22 cellular contexts compared by ENCODE assay signal in the genomic region with DNA sequence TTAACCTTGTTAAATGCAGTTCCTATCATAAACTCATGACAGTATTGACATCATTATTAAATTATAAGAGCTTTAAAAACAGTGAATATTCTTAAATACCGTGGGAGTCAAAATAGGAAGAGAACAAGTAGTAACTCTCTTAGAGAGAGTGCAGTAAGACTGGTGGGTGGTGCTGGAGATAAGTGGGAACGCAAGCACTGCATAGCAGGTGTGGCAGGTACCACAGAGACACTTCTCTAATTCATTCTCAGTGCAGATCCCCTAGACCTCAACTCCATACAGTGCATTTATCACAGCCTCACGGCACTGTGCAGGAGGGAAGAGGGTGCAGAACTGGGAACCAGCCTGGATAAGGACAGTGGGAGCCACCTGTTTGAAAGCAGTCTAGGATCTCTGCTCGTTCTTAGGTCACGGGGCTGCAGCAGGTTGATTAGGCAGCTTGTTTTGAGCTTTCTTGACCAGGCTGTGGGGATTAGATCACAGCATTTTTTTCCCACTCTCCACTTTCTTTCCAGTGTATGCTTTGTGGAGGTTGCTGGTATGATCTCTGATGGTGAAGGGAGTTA.
DNase-seq lines count a peak whose midpoint lies in the region; ATAC-seq, FAIRE-seq and TF ChIP-seq lines count a peak whose summit lies in the region.
"Had no signal": no experiment of that assay in that cellular context is flagged by ENCODE, and none has a peak within 500 bp of the region (broad histone marks: within the 10 kb centered on the region; RNA-seq: fewer than 3 reads in every experiment).

No MANE protein-coding gene starts in this region.

- no peak overlapping the region for H3K4me2 ChIP-seq in A549

- H3K9me3 ChIP-seq in A549 (no peaks in the 10 kb centered on the region), esophagus squamous epithelium (no peaks in the 10 kb centered on the region)
- H3K9me3 ChIP-seq in CD4-positive, alpha-beta memory T cell (ENCODE audit: control insufficient read depth in 1 of 2, low read length in 2 of 2), result no peaks in the 10 kb centered on the region
- no peaks in the 10 kb centered on the region for H3K9me3 ChIP-seq in naive thymus-derived CD4-positive, alpha-beta T cell (ENCODE audit: control insufficient read depth in 2 of 3, low read length in 3 of 3)
- H3K9me3 ChIP-seq: tibial artery had no signal

- CTCF ChIA-PET in A549 (lab: Yijun Ruan, JAX), result interaction anchor here (1.1 kb wide), 1 partner anchor 11 kb away, joined by 5 read pairs; no protein-coding TSS in a partner anchor
- CTCF ChIA-PET in CD4-positive, alpha-beta memory T cell (lab: Charles Lee; ENCODE audit: partially characterized antibody), result interaction anchor here (1.7 kb wide), 1 partner anchor 26 kb away, joined by 4 read pairs; no protein-coding TSS in a partner anchor
- CTCF ChIA-PET in naive thymus-derived CD4-positive, alpha-beta T cell (lab: Charles Lee), result interaction anchor here (1.4 kb wide), 1 partner anchor 13 kb away, joined by 3 read pairs; no protein-coding TSS in a partner anchor

- WGBS in A549 (ENCODE audit: missing lambda C conversion rate), result 68% methylated on average over 5 of the region's 5 CpGs
- 87 to 93% methylated on average over 3 to 4 of the region's 5 CpGs for WGBS in esophagus squamous epithelium, 2 donors

- H3K4me1 ChIP-seq in A549 (peaks cover 61% of the 10 kb centered on the region), esophagus squamous epithelium (peaks cover 12 to 91% (median 37%) of the 10 kb centered on the region in 3 donors), foreskin keratinocyte (no peaks in the 10 kb centered on the region)
- peaks cover 36% of the 10 kb centered on the region for H3K4me1 ChIP-seq in CD4-positive, alpha-beta memory T cell (ENCODE audit: insufficient read depth, low read length)
- peaks cover 8 to 12% of the 10 kb centered on the region in 2 donors for H3K4me1 ChIP-seq in naive thymus-derived CD4-positive, alpha-beta T cell (ENCODE audit: control insufficient read depth in 2 of 2, insufficient read depth in 2 of 2, low read length in 2 of 2)

- TF ChIP-seq EP300 in A549 (IDR thresholded peaks at IDR 0.05), result no peak

- peak overlapping the region in 5 of 7 donors; percentile 16 to 85 (median 70) for H3K27ac Mint-ChIP-seq in CD4-positive, alpha-beta memory T cell
- peak overlapping the region; percentile 81 for H3K27ac Mint-ChIP-seq in activated naive CD8-positive, alpha-beta T cell
- H3K27ac Mint-ChIP-seq in naive thymus-derived CD4-positive, alpha-beta T cell, result peak overlapping the region in 8 of 9 donors; percentile 14 to 86 (median 64)
- H3K27ac Mint-ChIP-seq: activated B cell treated with CpG ODN at 0.5 μM for 24 hours; stimulated activated naive B cell treated with anti-CD40 and anti-IgM and Interleukin-4, amounts not matched to agents 10 μg/mL and 1 μg/mL and 100 μg/mL, for 72 hours had no signal

- DNase-seq in A549 (ENCODE audit: low read depth in 1 of 2, low spot score in 1 of 2), result no peak
- DNase-seq in CD4-positive, alpha-beta memory T cell, result no peak
- DNase-seq in naive thymus-derived CD4-positive, alpha-beta T cell, result no peak
- no peak for DNase-seq in esophagus squamous epithelium (lab: John Stamatoyannopoulos, UW)
- DNase-seq in COLO829 (ENCODE audit: low spot score), result no peak
- no peak for DNase-seq in foreskin keratinocyte
- DNase-seq in Kasumi-1 (lab: John Stamatoyannopoulos, UW), result no peak
- DNase-seq: activated B cell treated with CpG ODN at 0.5 μM for 24 hours; activated CD8-positive, alpha-beta memory T cell treated with anti-CD3 and anti-CD28 coated beads for 24 hours; EL; foreskin melanocyte; hypothalamus; NCI-H1105; NCI-H2107; NCI-H524 treated with DMSO at 0.1 percent for 48 hours; RPMI8226; stimulated activated naive B cell treated with anti-CD40 and anti-IgM and Interleukin-4, amounts not matched to agents 10 μg/mL and 1 μg/mL and 100 μg/mL, for 72 hours; tibial artery had no signal

- ATAC-seq in A549 (no peak; a peak in 1 of 6 replicates), foreskin keratinocyte (no peak)
- no peak for ATAC-seq in naive thymus-derived CD4-positive, alpha-beta T cell

- no peak for FAIRE-seq in A549 (lab: Jason Lieb, UNC)
- FAIRE-seq: D721Med, keratinocyte had no signal

- POLR2A ChIA-PET in A549 (lab: Yijun Ruan, JAX), result no interaction called here
- POLR2A ChIA-PET in CD4-positive, alpha-beta memory T cell (lab: Charles Lee; ENCODE audit: partially characterized antibody), result no interaction called here
- POLR2A ChIA-PET in naive thymus-derived CD4-positive, alpha-beta T cell (lab: Charles Lee), result interaction anchor here (2.2 kb wide), 1 partner anchor 9 kb away, joined by 6 read pairs; no protein-coding TSS in a partner anchor

- no peaks in the 10 kb centered on the region for H3K27me3 Mint-ChIP-seq in CD4-positive, alpha-beta memory T cell
- no peaks in the 10 kb centered on the region for H3K27me3 Mint-ChIP-seq in activated naive CD8-positive, alpha-beta T cell
- no peaks in the 10 kb centered on the region for H3K27me3 Mint-ChIP-seq in naive thymus-derived CD4-positive, alpha-beta T cell
- H3K27me3 Mint-ChIP-seq: activated B cell treated with CpG ODN at 0.5 μM for 24 hours; stimulated activated naive B cell treated with anti-CD40 and anti-IgM and Interleukin-4, amounts not matched to agents 10 μg/mL and 1 μg/mL and 100 μg/mL, for 72 hours had no signal

- H3K4me3 ChIP-seq in A549, result no peak overlapping the region
- no peak overlapping the region for H3K4me3 ChIP-seq in CD4-positive, alpha-beta memory T cell (ENCODE audit: low read length in 2 of 2)
- H3K4me3 ChIP-seq in naive thymus-derived CD4-positive, alpha-beta T cell (ENCODE audit: low read length), result no peak overlapping the region
- H3K4me3 ChIP-seq in esophagus squamous epithelium, result no peak overlapping the region
- H3K4me3 ChIP-seq: SK-N-MC, tibial artery had no signal

- peaks cover 22 to 66% (median 35%) of the 10 kb centered on the region in 4 donors for H3K4me1 Mint-ChIP-seq in CD4-positive, alpha-beta memory T cell
- peaks cover 67% of the 10 kb centered on the region for H3K4me1 Mint-ChIP-seq in activated naive CD8-positive, alpha-beta T cell (ENCODE audit: low read depth)
- peaks cover 12 to 60% (median 46%) of the 10 kb centered on the region in 7 donors for H3K4me1 Mint-ChIP-seq in naive thymus-derived CD4-positive, alpha-beta T cell

- no peaks in the 10 kb centered on the region for H3K9me3 Mint-ChIP-seq in CD4-positive, alpha-beta memory T cell
- H3K9me3 Mint-ChIP-seq in activated naive CD8-positive, alpha-beta T cell (ENCODE audit: low read depth), result no peaks in the 10 kb centered on the region
- peaks cover 0 to 2% (median 0%) of the 10 kb centered on the region in 11 donors for H3K9me3 Mint-ChIP-seq in naive thymus-derived CD4-positive, alpha-beta T cell
- H3K9me3 Mint-ChIP-seq: activated B cell treated with CpG ODN at 0.5 μM for 24 hours; stimulated activated naive B cell treated with anti-CD40 and anti-IgM and Interleukin-4, amounts not matched to agents 10 μg/mL and 1 μg/mL and 100 μg/mL, for 72 hours had no signal

- intact Hi-C loops in CD4-positive, alpha-beta memory T cell (cut with micrococcal nuclease), result no loop called here
- intact Hi-C loops in naive thymus-derived CD4-positive, alpha-beta T cell (cut with micrococcal nuclease), result no loop called here
- intact Hi-C loops in esophagus squamous epithelium (cut with DNase I), result no loop called here

- TF ChIP-seq POLR2A in A549 (IDR thresholded peaks at IDR 0.05; ENCODE audit: low read length), result no peak
- no peak for TF ChIP-seq POLR2A in esophagus squamous epithelium (IDR thresholded peaks at IDR 0.05)

- TF ChIP-seq CTCF in A549 (IDR thresholded peaks at IDR 0.05) (no peak), esophagus squamous epithelium (IDR thresholded peaks at IDR 0.05) (no peak), foreskin keratinocyte (conservative IDR thresholded peaks at IDR 0.05) (no peak)

- peaks cover 80% of the 10 kb centered on the region for H3K36me3 ChIP-seq in CD4-positive, alpha-beta memory T cell (ENCODE audit: insufficient read depth, low read length)
- H3K36me3 ChIP-seq in naive thymus-derived CD4-positive, alpha-beta T cell (ENCODE audit: control insufficient read depth in 2 of 3, insufficient read depth in 3 of 3, low read length in 3 of 3), result peaks cover 23 to 83% (median 42%) of the 10 kb centered on the region in 3 experiments
- H3K36me3 ChIP-seq in esophagus squamous epithelium, result peaks cover 0 to 63% (median 0%) of the 10 kb centered on the region in 3 donors
- H3K36me3 ChIP-seq: tibial artery had no signal

- H3K27me3 ChIP-seq in CD4-positive, alpha-beta memory T cell (ENCODE audit: insufficient read depth, low read length), result no peaks in the 10 kb centered on the region
- H3K27me3 ChIP-seq in naive thymus-derived CD4-positive, alpha-beta T cell (ENCODE audit: control insufficient read depth in 2 of 2, insufficient read depth in 2 of 2, low read length in 2 of 2), result no peaks in the 10 kb centered on the region
- H3K27me3 ChIP-seq in esophagus squamous epithelium, result no peaks in the 10 kb centered on the region
- H3K27me3 ChIP-seq in foreskin keratinocyte, result no peaks in the 10 kb centered on the region
- H3K27me3 ChIP-seq: tibial artery had no signal

- no peak for TF ChIP-seq RAD21 in A549 (conservative IDR thresholded peaks at IDR 0.05 in 1 of 2, IDR thresholded peaks at IDR 0.05 in 1 of 2)

- H3K36me3 Mint-ChIP-seq in CD4-positive, alpha-beta memory T cell, result peaks cover 59 to 76% of the 10 kb centered on the region in 2 donors
- H3K36me3 Mint-ChIP-seq in activated naive CD8-positive, alpha-beta T cell, result peaks cover 30% of the 10 kb centered on the region
- H3K36me3 Mint-ChIP-seq in naive thymus-derived CD4-positive, alpha-beta T cell, result peaks cover 21 to 65% (median 41%) of the 10 kb centered on the region in 5 donors

- peak overlapping the region; percentile 39 to 91; a peak in 5 of 6 replicates for H3K27ac ChIP-seq in A549
- no peak overlapping the region for H3K27ac ChIP-seq in CD4-positive, alpha-beta memory T cell (ENCODE audit: low read depth, low read length)
- H3K27ac ChIP-seq in naive thymus-derived CD4-positive, alpha-beta T cell (ENCODE audit: low read depth, low read length), result no peak overlapping the region
- peak overlapping the region in 1 of 4 donors; percentile 67 for H3K27ac ChIP-seq in esophagus squamous epithelium
- no peak overlapping the region for H3K27ac ChIP-seq in foreskin keratinocyte
- H3K27ac ChIP-seq: SK-N-MC, tibial artery had no signal

- no peak overlapping the region for H3K4me3 Mint-ChIP-seq in CD4-positive, alpha-beta memory T cell
- H3K4me3 Mint-ChIP-seq in activated naive CD8-positive, alpha-beta T cell, result no peak overlapping the region
- peak overlapping the region in 1 of 10 donors; percentile 16 for H3K4me3 Mint-ChIP-seq in naive thymus-derived CD4-positive, alpha-beta T cell
- H3K4me3 Mint-ChIP-seq: activated B cell treated with CpG ODN at 0.5 μM for 24 hours; stimulated activated naive B cell treated with anti-CD40 and anti-IgM and Interleukin-4, amounts not matched to agents 10 μg/mL and 1 μg/mL and 100 μg/mL, for 72 hours had no signal

TF ChIP-seq in A549, 52 proteins besides CTCF, POLR2A, EP300 and RAD21:
- TF ChIP-seq BHLHE40 (IDR thresholded peaks at IDR 0.05; ENCODE audit: low read depth, low read length), result no peak
- no peak for TF ChIP-seq MYC (IDR thresholded peaks at IDR 0.05; ENCODE audit: borderline replicate concordance, low read length)
- TF ChIP-seq TP53 (CRISPR knock-in tag; IDR thresholded peaks at IDR 0.05), result no peak
- no peak for TF ChIP-seq HOXB5 (CRISPR knock-in tag; IDR thresholded peaks at IDR 0.05)
- no peak for TF ChIP-seq SMC3 (IDR thresholded peaks at IDR 0.05)
- no peak for TF ChIP-seq SREBF2 (IDR thresholded peaks at IDR 0.05)

Comparison
In these comparisons a context has a peak if more than half of its experiments do, and no peak if none do; other contexts are left out.
1. H3K27ac ChIP-seq: peak in A549 (2 of 2); none in CD4-positive, alpha-beta memory T cell (single experiment), naive thymus-derived CD4-positive, alpha-beta T cell (single experiment) and foreskin keratinocyte (single experiment).
2. Peak in every context shown above with its lines, with median percentiles within 50 percentile points of each other: H3K27ac Mint-ChIP-seq.